ENCODE assay signal across 16 cellular contexts in the genomic region with DNA sequence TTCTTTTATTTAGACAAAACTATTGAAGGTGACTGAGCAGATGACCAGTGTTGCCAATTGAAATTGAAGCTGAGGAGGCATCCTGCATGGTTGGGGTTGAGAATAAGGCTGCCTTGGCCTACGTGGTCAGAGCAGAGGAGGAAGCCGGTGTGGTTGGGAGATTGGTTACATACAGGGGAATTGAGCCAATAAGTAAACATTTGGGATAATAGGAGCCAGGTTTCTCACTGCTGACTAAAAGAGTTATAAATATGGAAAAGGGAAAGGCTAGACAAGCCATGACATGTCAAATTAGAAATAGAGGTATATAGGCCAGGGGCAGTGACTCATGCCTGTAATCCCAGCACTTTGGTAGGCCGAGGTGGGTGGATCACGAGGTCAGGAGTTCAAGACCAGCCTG. TPM values are rescaled to one million over a fixed set of nuclear protein-coding genes. Genes with fewer than 3 reads are reported as not detected.
DNase-seq lines count a peak whose midpoint lies in the region; ATAC-seq, FAIRE-seq and TF ChIP-seq lines count a peak whose summit lies in the region.
"Had no signal": no experiment of that assay in that cellular context is flagged by ENCODE, and none has a peak within 500 bp of the region (broad histone marks: within the 10 kb centered on the region; RNA-seq: fewer than 3 reads in every experiment).

No MANE protein-coding gene starts in this region.

- ATAC-seq in activated CD4-positive, alpha-beta T cell treated with anti-CD3 and anti-CD28 coated beads for 36 hours, result no peak
- ATAC-seq: activated CD8-positive, alpha-beta memory T cell treated with anti-CD3 and anti-CD28 coated beads, Interleukin-2, amount 10 ng/mL, durations not matched to agents 7 days and 5 days; sciatic nerve had no signal

- no peak overlapping the region for H3K27ac Mint-ChIP-seq in activated CD4-positive, alpha-beta T cell treated with anti-CD3 and anti-CD28 coated beads for 36 hours
- H3K27ac Mint-ChIP-seq: activated CD8-positive, alpha-beta memory T cell treated with anti-CD3 and anti-CD28 coated beads, Interleukin-2, amount 10 ng/mL, durations not matched to agents 7 days and 5 days; activated naive CD8-positive, alpha-beta T cell treated with anti-CD3 and anti-CD28 coated beads, Interleukin-2, amount 10 ng/mL, durations not matched to agents 7 days and 5 days; type B pancreatic cell had no signal

- no peaks in the 10 kb centered on the region for H3K4me1 Mint-ChIP-seq in activated CD4-positive, alpha-beta T cell treated with anti-CD3 and anti-CD28 coated beads for 36 hours
- H3K4me1 Mint-ChIP-seq: activated CD8-positive, alpha-beta memory T cell treated with anti-CD3 and anti-CD28 coated beads, Interleukin-2, amount 10 ng/mL, durations not matched to agents 7 days and 5 days; activated naive CD8-positive, alpha-beta T cell treated with anti-CD3 and anti-CD28 coated beads, Interleukin-2, amount 10 ng/mL, durations not matched to agents 7 days and 5 days had no signal

- POLR2A ChIA-PET in activated CD4-positive, alpha-beta T cell treated with anti-CD3 and anti-CD28 coated beads for 36 hours (lab: Charles Lee), result no interaction called here

- no peaks in the 10 kb centered on the region for H3K9me3 Mint-ChIP-seq in activated CD4-positive, alpha-beta T cell treated with anti-CD3 and anti-CD28 coated beads for 36 hours (ENCODE audit: low read depth)
- H3K9me3 Mint-ChIP-seq: activated naive CD8-positive, alpha-beta T cell treated with anti-CD3 and anti-CD28 coated beads, Interleukin-2, amount 10 ng/mL, durations not matched to agents 7 days and 5 days; type B pancreatic cell had no signal

- no peak for FAIRE-seq in HTR-8/SVneo (lab: Jason Lieb, UNC)
- FAIRE-seq: H54 had no signal

- peaks cover 2% of the 10 kb centered on the region for H3K27me3 Mint-ChIP-seq in activated CD4-positive, alpha-beta T cell treated with anti-CD3 and anti-CD28 coated beads for 36 hours
- H3K27me3 Mint-ChIP-seq: activated CD8-positive, alpha-beta memory T cell treated with anti-CD3 and anti-CD28 coated beads, Interleukin-2, amount 10 ng/mL, durations not matched to agents 7 days and 5 days; type B pancreatic cell had no signal

- H3K36me3 Mint-ChIP-seq in activated CD4-positive, alpha-beta T cell treated with anti-CD3 and anti-CD28 coated beads for 36 hours (ENCODE audit: low read depth), result no peaks in the 10 kb centered on the region
- H3K36me3 Mint-ChIP-seq: activated CD8-positive, alpha-beta memory T cell treated with anti-CD3 and anti-CD28 coated beads, Interleukin-2, amount 10 ng/mL, durations not matched to agents 7 days and 5 days; activated naive CD8-positive, alpha-beta T cell treated with anti-CD3 and anti-CD28 coated beads, Interleukin-2, amount 10 ng/mL, durations not matched to agents 7 days and 5 days had no signal

- no peak overlapping the region for H3K4me3 Mint-ChIP-seq in activated CD4-positive, alpha-beta T cell treated with anti-CD3 and anti-CD28 coated beads for 36 hours
- H3K4me3 Mint-ChIP-seq: activated CD8-positive, alpha-beta memory T cell treated with anti-CD3 and anti-CD28 coated beads, Interleukin-2, amount 10 ng/mL, durations not matched to agents 7 days and 5 days; activated naive CD8-positive, alpha-beta T cell treated with anti-CD3 and anti-CD28 coated beads, Interleukin-2, amount 10 ng/mL, durations not matched to agents 7 days and 5 days; type B pancreatic cell had no signal

- intact Hi-C loops in activated CD4-positive, alpha-beta T cell treated with anti-CD3 and anti-CD28 coated beads for 36 hours (cut with DNase I, micrococcal nuclease), result no loop called here

- no peak overlapping the region for H3K4me3 ChIP-seq in fibroblast of the aortic adventitia (ENCODE audit: low read depth, low read length)
- H3K4me3 ChIP-seq: BLaER1 treated with 17β-estradiol and CSF1 and Interleukin-3, amounts not matched to agents 10 nM and 100 nM had no signal

- TF ChIP-seq CTCF in fibroblast of the aortic adventitia (IDR thresholded peaks at IDR 0.05; ENCODE audit: insufficient read depth, low read length), result no peak

- CTCF ChIA-PET in activated CD4-positive, alpha-beta T cell treated with anti-CD3 and anti-CD28 coated beads for 36 hours (lab: Charles Lee), result no interaction called here

- DNase-seq in AG20443 (ENCODE audit: low spot score) (peak; percentile 34), HTR-8/SVneo (ENCODE audit: insufficient read length, low spot score) (peak; percentile 7), SHP77 treated with DMSO at 0.1 percent for 48 hours (lab: John Stamatoyannopoulos, UW) (peak; percentile 74), fibroblast of the aortic adventitia (ENCODE audit: low read depth) (peak; percentile 90), SKM-1 treated with dmso at 0.1 percent for 144 hours (lab: John Stamatoyannopoulos, UW; ENCODE audit: unreplicated experiment) (no peak)
- no peak for DNase-seq in activated CD4-positive, alpha-beta T cell treated with anti-CD3 and anti-CD28 coated beads for 36 hours
- no peak for DNase-seq in central memory CD4-positive, alpha-beta T cell
- DNase-seq in stimulated activated CD4-positive, alpha-beta T cell treated with anti-CD3 and anti-CD28 coated beads, Interleukin-4, amount 100 ng/mL, for 1 hour, result no peak
- DNase-seq: activated CD8-positive, alpha-beta memory T cell treated with anti-CD3 and anti-CD28 coated beads, Interleukin-2, amount 10 ng/mL, durations not matched to agents 7 days and 5 days; activated naive CD8-positive, alpha-beta T cell treated with anti-CD3 and anti-CD28 coated beads, Interleukin-2, amount 10 ng/mL, durations not matched to agents 7 days and 5 days; effector memory CD4-positive, alpha-beta T cell had no signal

RNA-seq across cellular contexts. Expression of a gene that starts 15.8 kb away (rescaled TPM):
- 80.3 and 83.0 TPM in 2 replicates for total RNA-seq in fibroblast of the aortic adventitia (ENCODE audit: low replicate concordance)
- total RNA-seq in activated CD4-positive, alpha-beta T cell treated with anti-CD3 and anti-CD28 coated beads for 36 hours, result under 1 TPM; 0.18 to 0.32 TPM
- total RNA-seq: activated CD8-positive, alpha-beta memory T cell treated with anti-CD3 and anti-CD28 coated beads, Interleukin-2, amount 10 ng/mL, durations not matched to agents 7 days and 5 days; activated naive CD8-positive, alpha-beta T cell treated with anti-CD3 and anti-CD28 coated beads, Interleukin-2, amount 10 ng/mL, durations not matched to agents 7 days and 5 days; T-helper 2 cell treated with Interferon-gamma antibody and Interleukin-4, amounts not matched to agents 100 ng/mL and 5 ng/mL, for 36 hours had no signal

Comparison
In these comparisons a context has a peak if more than half of its experiments do, and no peak if none do; other contexts are left out.
1. DNase-seq: peak in AG20443 (single experiment), HTR-8/SVneo (single experiment), SHP77 treated with DMSO at 0.1 percent for 48 hours (single experiment) and fibroblast of the aortic adventitia (single experiment); none in activated CD4-positive, alpha-beta T cell treated with anti-CD3 and anti-CD28 coated beads for 36 hours (single experiment), central memory CD4-positive, alpha-beta T cell (single experiment), stimulated activated CD4-positive, alpha-beta T cell treated with anti-CD3 and anti-CD28 coated beads, Interleukin-4, amount 100 ng/mL, for 1 hour (single experiment) and SKM-1 treated with dmso at 0.1 percent for 144 hours (single experiment).
2. RNA of a gene that starts 15.8 kb away (total RNA-seq): 80.3 to 83.0 TPM in fibroblast of the aortic adventitia; 0.18 to 0.32 TPM in activated CD4-positive, alpha-beta T cell treated with anti-CD3 and anti-CD28 coated beads for 36 hours; every median in the first group is over 10 times any median in the second.